In genomic region chr17:82781894-82782274, GRCh38 we compare ENCODE assay signal across 8 cellular contexts. TPM values are rescaled to one million over a fixed set of nuclear protein-coding genes. Genes with fewer than 3 reads are reported as not detected.
DNase-seq lines count a peak whose midpoint lies in the region; ATAC-seq and TF ChIP-seq lines count a peak whose summit lies in the region.

No MANE protein-coding gene starts in this region.

- peaks cover 2% of the 10 kb centered on the region for H3K36me3 Mint-ChIP-seq in T-helper 17 cell (ENCODE audit: low read depth)

- H3K4me1 Mint-ChIP-seq in T-helper 17 cell, result peaks cover 6% of the 10 kb centered on the region

- DNase-seq in AG08396 (ENCODE audit: low spot score), result peak; percentile 95
- DNase-seq in NCI-H1105 treated with DMSO at 0.1 percent for 48 hours (lab: John Stamatoyannopoulos, UW), result peak; percentile 34
- peak; percentile 68 to 87 (median 68) for DNase-seq in T-helper 17 cell
- peak; percentile 76 to 92 (median 83) for DNase-seq in adrenal gland
- DNase-seq in left cardiac atrium, result peak; percentile 84
- DNase-seq in retina, result peak; percentile 90

- peaks cover 0 to 14% of the 10 kb centered on the region in 2 donors for H3K36me3 ChIP-seq in adrenal gland (replicated peaks in 1 of 2)

- intact Hi-C loops in adrenal gland (cut with DNase I) (loop anchor here (5.0 kb wide), 2 partner anchors 130 to 135 kb away; no protein-coding TSS in a partner anchor), left cardiac atrium (cut with DNase I) (loop anchor here (5.0 to 10.0 kb wide), 4 partner anchors 93 to 180 kb away; no protein-coding TSS in a partner anchor)

- TF ChIP-seq POLR2A in adrenal gland (IDR thresholded peaks at IDR 0.05), result no peak

- no peaks in the 10 kb centered on the region for H3K27me3 ChIP-seq in adrenal gland

- H3K27ac ChIP-seq in adrenal gland, result peak overlapping the region in 2 of 5 donors; percentile 17 to 42

- H3K4me3 Mint-ChIP-seq in T-helper 17 cell, result no peak overlapping the region

- 20 to 41% (median 27%) methylated on average over 5 to 8 of the region's 8 CpGs for WGBS in adrenal gland, 4 donors

- ATAC-seq in GM19043 (IDR thresholded peaks at IDR 0.05; ENCODE audit: low read depth, unreplicated experiment) (peak; percentile 53), T-helper 17 cell (peak; percentile 100), left cardiac atrium (peak; percentile 94 to 97), HG03139 (IDR thresholded peaks at IDR 0.05; ENCODE audit: unreplicated experiment) (no peak)

- no peaks in the 10 kb centered on the region for H3K27me3 Mint-ChIP-seq in T-helper 17 cell

- H3K27ac Mint-ChIP-seq in T-helper 17 cell, result peak overlapping the region; percentile 14

- no peaks in the 10 kb centered on the region for H3K4me1 ChIP-seq in adrenal gland (replicated peaks in 1 of 2)

- H3K9me3 ChIP-seq in T-helper 17 cell (ENCODE audit: control insufficient read depth, low read length, poor library complexity, severe bottlenecking) (no peaks in the 10 kb centered on the region), adrenal gland (replicated peaks in 1 of 3) (no peaks in the 10 kb centered on the region)

- TF ChIP-seq CTCF in adrenal gland (IDR thresholded peaks at IDR 0.05), result peak; percentile 81 to 98 (median 96)

- no peak overlapping the region for H3K4me3 ChIP-seq in adrenal gland

RNA-seq across cellular contexts. Expression of gene TBCD, which starts 30.0 kb away (rescaled TPM):
- total RNA-seq in T-helper 17 cell (100 to 1,000 TPM; 112 to 144 TPM), adrenal gland (100 to 1,000 TPM in 2 of 8 donors, 10 to 100 TPM in 6; 44.7 to 112 (median 66.2) TPM), left cardiac atrium (10 to 100 TPM; 37.0 to 59.8 TPM)
- 100 to 1,000 TPM in 2 of 3 donors, 10 to 100 TPM in 1; 25.6 to 240 (median 159) TPM for polyA plus RNA-seq in adrenal gland

RNA-seq across cellular contexts. Expression of gene FN3K, which starts 46.5 kb away (rescaled TPM):
- total RNA-seq in T-helper 17 cell (1 to 10 TPM; 3.2 to 6.5 TPM), adrenal gland (100 to 1,000 TPM in 1 of 8 donors, 10 to 100 TPM in 7; 16.0 to 136 (median 66.9) TPM), left cardiac atrium (10 to 100 TPM; 49.9 to 62.9 TPM)
- 10 to 100 TPM; 32.8 to 43.0 (median 38.7) TPM for polyA plus RNA-seq in adrenal gland

RNA-seq across cellular contexts. Expression of gene ZNF750, which starts 57.9 kb away (rescaled TPM):
- not detected for total RNA-seq in T-helper 17 cell
- under 1 TPM in 2 of 8 donors, not detected in 6; 0.07 to 0.14 TPM for total RNA-seq in adrenal gland
- polyA plus RNA-seq in adrenal gland, result under 1 TPM in 2 of 3 donors, not detected in 1; 0.08 to 0.20 TPM
- total RNA-seq in left cardiac atrium, result not detected

Comparison
In these comparisons a context has a peak if more than half of its experiments do, and no peak if none do; other contexts are left out.
1. DNase-seq: peak in every context shown above with its lines; median percentile 95 in AG08396; 90 in retina; 84 in left cardiac atrium; 83 in adrenal gland; 68 in T-helper 17 cell; 34 in NCI-H1105 treated with DMSO at 0.1 percent for 48 hours.